In the genomic region with DNA sequence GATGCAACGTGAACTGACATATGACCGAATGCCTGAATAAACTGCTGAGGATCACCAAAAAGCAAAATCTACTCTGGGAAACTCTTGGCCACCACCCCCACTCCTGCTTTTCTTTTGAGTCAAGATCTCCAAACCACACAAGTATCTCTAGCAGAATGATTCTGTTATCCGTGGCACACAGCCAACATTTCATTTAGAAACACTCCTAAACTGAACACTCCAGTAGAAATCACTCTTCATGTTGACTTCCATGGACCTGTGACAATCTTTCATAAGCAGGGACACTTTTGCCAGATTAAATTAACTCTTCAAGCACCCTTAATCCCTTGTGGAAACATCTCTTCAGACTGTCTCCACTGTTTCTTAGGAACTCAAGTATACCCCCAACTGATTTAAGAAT, we compare ENCODE assay signal across 13 cellular contexts. TPM values are rescaled to one million over a fixed set of nuclear protein-coding genes. Genes with fewer than 3 reads are reported as not detected.
DNase-seq lines count a peak whose midpoint lies in the region; ATAC-seq and TF ChIP-seq lines count a peak whose summit lies in the region.
"Had no signal": no experiment of that assay in that cellular context is flagged by ENCODE, and none has a peak within 500 bp of the region (broad histone marks: within the 10 kb centered on the region; RNA-seq: fewer than 3 reads in every experiment).

No MANE protein-coding gene starts in this region.

- intact Hi-C loops in PC-3 (cut with micrococcal nuclease): no loop called here

- no peaks in the 10 kb centered on the region for H3F3A ChIP-seq in PC-3 (ENCODE audit: low read length, unreplicated experiment)

- H3K36me3 ChIP-seq in PC-3 (ENCODE audit: low read depth, low read length) (no peaks in the 10 kb centered on the region), gastroesophageal sphincter (peaks cover 0 to 51% of the 10 kb centered on the region in 2 donors)

- no peak overlapping the region for H2AFZ ChIP-seq in PC-3 (ENCODE audit: low read length)
- H2AFZ ChIP-seq: parathyroid adenoma had no signal

- peak; percentile 17 to 30 for DNase-seq in activated CD4-positive, alpha-beta T cell treated with anti-CD3 and anti-CD28 coated beads, Interleukin-2, amount 50 U/mL, for 48 hours
- no peak for DNase-seq in activated CD4-positive, alpha-beta T cell treated with anti-CD3 and anti-CD28 coated beads for 1 hour
- DNase-seq in PC-3: peak; percentile 20
- peak; percentile 1 to 16 for DNase-seq in stimulated activated CD4-positive, alpha-beta T cell treated with anti-CD3 and anti-CD28 coated beads, Interleukin-4, amount 100 ng/mL, for 48 hours (ENCODE audit: low read depth in 2 of 2)
- DNase-seq in iPS-NIHi11 (ENCODE audit: low spot score): no peak
- DNase-seq in SK-N-DZ (ENCODE audit: low spot score): no peak
- DNase-seq: activated naive CD4-positive, alpha-beta T cell treated with anti-CD3 and anti-CD28 coated beads, Interleukin-2, amount 50 U/mL, for 16 hours; NCI-H146; T-helper 9 cell had no signal

- no peak overlapping the region for H3K4me3 ChIP-seq in PC-3 (ENCODE audit: low read length)
- H3K4me3 ChIP-seq in gastroesophageal sphincter: no peak overlapping the region

- no peak for TF ChIP-seq EP300 in gastroesophageal sphincter (IDR thresholded peaks at IDR 0.05)

- POLR2A ChIA-PET in PC-3 (lab: Charles Lee; ENCODE audit: unreplicated experiment): no interaction called here

- no peaks in the 10 kb centered on the region for H3K27me3 ChIP-seq in PC-3 (ENCODE audit: low read length)
- no peaks in the 10 kb centered on the region for H3K27me3 ChIP-seq in gastroesophageal sphincter

- no peak for TF ChIP-seq CTCF in PC-3 (conservative IDR thresholded peaks at IDR 0.05; ENCODE audit: low read depth, low read length)
- TF ChIP-seq CTCF in gastroesophageal sphincter (IDR thresholded peaks at IDR 0.05): no peak

- H3K79me2 ChIP-seq in PC-3 (ENCODE audit: low read length): no peaks in the 10 kb centered on the region
- H3K79me2 ChIP-seq: parathyroid adenoma had no signal

- no peak overlapping the region for H3K4me2 ChIP-seq in PC-3 (ENCODE audit: low read length)

- no peak overlapping the region for H3K9ac ChIP-seq in PC-3 (ENCODE audit: low read length)
- H3K9ac ChIP-seq: parathyroid adenoma had no signal

- H4K20me1 ChIP-seq in PC-3 (ENCODE audit: low read length): no peaks in the 10 kb centered on the region

- CTCF ChIA-PET in PC-3 (lab: Charles Lee): no interaction called here

- TF ChIP-seq POLR2A in gastroesophageal sphincter (IDR thresholded peaks at IDR 0.05): no peak

- ATAC-seq in PC-3 (no peak), gastroesophageal sphincter (peak; percentile 48), GM21737 (IDR thresholded peaks at IDR 0.05; ENCODE audit: unreplicated experiment) (no peak)

- WGBS in gastroesophageal sphincter (ENCODE audit: low coverage in 1 of 2), 2 donors: 22 to 38% methylated on average over 2 to 3 of the region's 3 CpGs

- H3K9me3 ChIP-seq in PC-3 (ENCODE audit: low read length) (no peaks in the 10 kb centered on the region), gastroesophageal sphincter (no peaks in the 10 kb centered on the region)

- no peaks in the 10 kb centered on the region for H3K4me1 ChIP-seq in PC-3 (ENCODE audit: insufficient read depth, low read length)
- peaks cover 0 to 11% (median 4%) of the 10 kb centered on the region in 3 donors for H3K4me1 ChIP-seq in gastroesophageal sphincter
- H3K4me1 ChIP-seq: parathyroid adenoma had no signal

- no peak overlapping the region for H3K27ac ChIP-seq in PC-3 (ENCODE audit: low read length)
- peak overlapping the region in 3 of 4 donors; percentile 2 to 50 (median 6) for H3K27ac ChIP-seq in gastroesophageal sphincter
- H3K27ac ChIP-seq: C4-2B, parathyroid adenoma had no signal

- H3K9me2 ChIP-seq in PC-3 (replicated peaks; ENCODE audit: low read length): no peaks in the 10 kb centered on the region

- BruUV-seq in PC-3 (replicated peaks; lab: Mats Ljungman, UMichigan): no TSS peak

RNA-seq across cellular contexts. Expression of gene VSIG10L2, which starts 44.4 kb away (rescaled TPM):
- total RNA-seq in PC-3 (2014; rRNA removed): not detected in 2 replicates
- not detected for total RNA-seq in gastroesophageal sphincter
- not detected in 2 replicates for polyA plus RNA-seq in SK-N-DZ (2014; cell fraction: cytosol; rRNA removed)
- polyA plus RNA-seq in SK-N-DZ (2014; cell fraction: nucleus; rRNA removed): not detected in 2 replicates

Comparison
In these comparisons a context has a peak if more than half of its experiments do, and no peak if none do; other contexts are left out.
1. DNase-seq: peak in activated CD4-positive, alpha-beta T cell treated with anti-CD3 and anti-CD28 coated beads, Interleukin-2, amount 50 U/mL, for 48 hours (2 of 2), PC-3 (single experiment) and stimulated activated CD4-positive, alpha-beta T cell treated with anti-CD3 and anti-CD28 coated beads, Interleukin-4, amount 100 ng/mL, for 48 hours (2 of 2); none in activated CD4-positive, alpha-beta T cell treated with anti-CD3 and anti-CD28 coated beads for 1 hour (single experiment), iPS-NIHi11 (single experiment) and SK-N-DZ (single experiment).